In genomic region chr9:70410368-70410767, GRCh38 we compare ENCODE assay signal across 8 cellular contexts. TPM values are rescaled to one million over a fixed set of nuclear protein-coding genes. Genes with fewer than 3 reads are reported as not detected.
A peak's percentile ranks its signal among the peaks of the same experiment; 100 is the strongest.
DNase-seq lines count a peak whose midpoint lies in the region; ATAC-seq lines count a peak whose summit lies in the region.

No MANE protein-coding gene starts in this region.

- WGBS in right cardiac atrium = 0% methylated on average over 1 of the region's 1 CpG

- peaks cover 20% of the 10 kb centered on the region for H3K4me1 ChIP-seq in right cardiac atrium (ENCODE audit: control insufficient read depth, insufficient read depth, low read length)

- no peaks in the 10 kb centered on the region for H3K9me3 ChIP-seq in right cardiac atrium (ENCODE audit: control insufficient read depth, low read length)

- H3K27ac ChIP-seq in right cardiac atrium (ENCODE audit: low read length) = peak overlapping the region; percentile 65

- intact Hi-C loops in right cardiac atrium (cut with DNase I) = loop anchor here (2.0 to 10.0 kb wide), 6 partner anchors 20 to 194 kb away; no protein-coding TSS in a partner anchor
- intact Hi-C loops in Right ventricle myocardium inferior (cut with DNase I) = loop anchor here (2.0 kb wide), 1 partner anchor 18 kb away; no protein-coding TSS in a partner anchor

- H3K4me3 ChIP-seq in right cardiac atrium (ENCODE audit: low read length) = peak overlapping the region; percentile 50

- no peaks in the 10 kb centered on the region for H3K27me3 ChIP-seq in right cardiac atrium (ENCODE audit: control insufficient read depth, insufficient read depth)

- ATAC-seq in right cardiac atrium (no peak), Right ventricle myocardium inferior (no peak), HG02840 (IDR thresholded peaks at IDR 0.05; ENCODE audit: low FRiP score, unreplicated experiment) (no peak), HG03469 (IDR thresholded peaks at IDR 0.05; ENCODE audit: unreplicated experiment) (no peak)

- no peak for DNase-seq in right cardiac atrium
- no peak for DNase-seq in Right ventricle myocardium inferior (ENCODE audit: missing footprints)
- peak; percentile 57 for DNase-seq in astrocyte of the hippocampus (ENCODE audit: low read depth, low spot score)
- peak; percentile 52 for DNase-seq in medulla oblongata (ENCODE audit: extremely low spot score)
- DNase-seq in DMS79 treated with DMSO at 0.1 percent for 48 hours (lab: John Stamatoyannopoulos, UW) = no peak
- DNase-seq in amniotic stem cell (lab: John Stamatoyannopoulos, UW) = no peak

RNA-seq across cellular contexts. Expression of gene KLF9, which starts 4.1 kb away (rescaled TPM):
- total RNA-seq in right cardiac atrium = 10 to 100 TPM; 59.3 to 76.6 (median 72.6) TPM
- 39.5 TPM for polyA plus RNA-seq in right cardiac atrium
- total RNA-seq in Right ventricle myocardium inferior = 52.6 TPM

Comparison
In these comparisons a context has a peak if more than half of its experiments do, and no peak if none do; other contexts are left out.
1. DNase-seq: peak in astrocyte of the hippocampus (single experiment) and medulla oblongata (single experiment); none in right cardiac atrium (0 of 3), Right ventricle myocardium inferior (single experiment), DMS79 treated with DMSO at 0.1 percent for 48 hours (single experiment) and amniotic stem cell (single experiment).